Comparison of ENCODE assay signal across 14 cellular contexts in the genomic region with DNA sequence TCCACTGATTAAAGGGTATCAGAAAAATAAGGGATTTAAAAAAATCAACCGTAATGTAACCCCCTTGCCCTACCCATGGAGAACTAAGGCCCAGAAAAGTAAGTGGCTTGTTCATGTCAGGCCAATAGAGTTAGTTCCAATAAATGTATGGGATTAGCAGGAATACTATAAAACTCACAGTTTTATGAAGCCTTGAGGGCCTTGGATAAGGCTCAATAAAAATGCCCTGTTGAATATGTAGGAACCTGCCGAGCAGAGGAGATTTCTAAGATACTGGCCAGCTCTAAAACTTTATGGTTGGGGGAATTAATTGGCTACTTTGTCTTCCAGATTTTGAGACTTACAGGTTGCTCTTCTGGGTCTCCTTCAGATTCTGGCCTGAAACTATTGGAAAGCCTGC.
"Had no signal": no experiment of that assay in that cellular context is flagged by ENCODE, and none has a peak within 500 bp of the region (broad histone marks: within the 10 kb centered on the region; RNA-seq: fewer than 3 reads in every experiment).

No MANE protein-coding gene starts in this region.

- H3K4me1 ChIP-seq: esophagus muscularis mucosa, psoas muscle, spleen had no signal

- H3K27ac ChIP-seq: brain microvascular endothelial cell, esophagus muscularis mucosa, psoas muscle, tibial artery, vagina had no signal

- H3K36me3 ChIP-seq: brain microvascular endothelial cell, esophagus muscularis mucosa, spleen, tibial artery, vagina had no signal

- H3K9me3 ChIP-seq: esophagus muscularis mucosa, psoas muscle, spleen, tibial artery, vagina had no signal

- H3K27me3 ChIP-seq: brain microvascular endothelial cell, esophagus muscularis mucosa, spleen, tibial artery, vagina had no signal

- H3K27ac Mint-ChIP-seq: nephron progenitor cell had no signal

- H3K4me3 ChIP-seq: esophagus muscularis mucosa, psoas muscle, spleen, tibial artery, vagina had no signal

- DNase-seq: activated CD4-positive, CD25-positive, alpha-beta regulatory T cell treated with anti-CD3 and anti-CD28 coated beads, Interleukin-2, amount 50 U/mL, for 72 hours; activated naive CD4-positive, alpha-beta T cell; anterior cingulate cortex; brain microvascular endothelial cell; cortex of kidney; effector CD4-positive, alpha-beta T cell; mesenchymal stem cell; nephron progenitor cell; psoas muscle; spleen; SW 1271; tibial artery had no signal

- H3K4me3 Mint-ChIP-seq: nephron progenitor cell had no signal

- H3K9me3 Mint-ChIP-seq: nephron progenitor cell had no signal
